Comparison of ENCODE assay signal across 10 cellular contexts in the genomic region with DNA sequence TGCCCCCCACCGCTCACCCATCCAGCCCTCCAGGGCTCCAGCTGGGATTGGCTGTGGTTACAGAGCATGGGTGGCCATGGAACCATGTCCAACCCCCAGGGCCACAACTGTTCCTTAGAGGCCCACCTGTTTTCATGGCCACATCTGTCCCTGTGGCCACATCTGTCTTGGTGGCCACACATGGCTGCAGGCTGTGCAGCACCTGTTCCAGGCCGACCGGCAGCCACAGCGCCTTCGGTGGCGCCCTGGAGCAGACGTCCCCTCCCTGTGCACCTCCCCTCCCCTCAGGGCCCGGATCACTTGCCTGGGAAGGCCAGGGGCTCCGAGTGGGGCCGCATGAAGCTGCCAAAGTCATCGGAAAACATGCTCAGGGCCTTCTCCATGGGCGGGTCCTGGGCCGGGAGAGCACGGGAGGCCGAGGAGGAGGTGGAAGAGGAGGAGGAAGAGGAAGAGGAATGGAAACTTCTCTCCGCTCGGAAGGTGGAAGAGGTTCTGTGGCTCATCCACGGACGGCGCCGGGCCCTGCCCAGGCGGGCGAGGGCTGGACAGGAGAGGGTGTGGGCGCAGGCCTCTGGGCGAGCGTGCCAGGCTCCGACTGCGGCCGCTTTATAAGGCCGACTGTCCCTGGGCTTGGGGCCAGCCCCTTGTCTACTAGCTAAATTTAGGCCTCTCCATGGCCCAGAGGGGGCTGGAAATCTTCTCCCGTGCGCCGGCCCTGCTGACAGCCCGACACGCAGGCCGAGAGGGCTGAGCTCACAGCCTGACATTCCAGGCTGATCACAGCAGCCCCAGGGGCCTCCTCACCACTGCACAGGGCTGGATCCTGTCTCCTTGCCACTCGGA. TPM values are rescaled to one million over a fixed set of nuclear protein-coding genes. Genes with fewer than 3 reads are reported as not detected.
DNase-seq lines count a peak whose midpoint lies in the region; ATAC-seq, FAIRE-seq and TF ChIP-seq lines count a peak whose summit lies in the region.
"Had no signal": no experiment of that assay in that cellular context is flagged by ENCODE, and none has a peak within 500 bp of the region (broad histone marks: within the 10 kb centered on the region; RNA-seq: fewer than 3 reads in every experiment).

A gene (minus strand): TSS at position 583 of the 843 bp plus-strand sequence. CDS start 80 bp downstream, at position 503.

- no peaks in the 10 kb centered on the region for H3F3A ChIP-seq in GM23338 (replicated peaks; ENCODE audit: low read depth)

- no peak within 1 kb of the TSS for H3K27ac Mint-ChIP-seq in GM23338
- H3K27ac Mint-ChIP-seq in activated T-cell treated with anti-CD3 and anti-CD28 coated beads, Interleukin-2, amount 50 U/mL, for 72 hours, result no peak within 1 kb of the TSS
- H3K27ac Mint-ChIP-seq: dendritic cell treated with granulocyte-macrophage colony-stimulating factor and Interleukin-4, amounts not matched to agents 40 ng/mL and 50 ng/mL, for 4 days had no signal

- no peak for FAIRE-seq in GM12878 (lab: Jason Lieb, UNC)
- no peak for FAIRE-seq in kidney (lab: Jason Lieb, UNC)

- H3K4me1 Mint-ChIP-seq in GM23338, result peaks cover 58% of the 10 kb centered on the region
- H3K4me1 Mint-ChIP-seq in activated T-cell treated with anti-CD3 and anti-CD28 coated beads, Interleukin-2, amount 50 U/mL, for 72 hours (ENCODE audit: low read depth), result no peaks in the 10 kb centered on the region

- in situ Hi-C loops in GM12878 (cut with MboI), result no loop called here

- no peaks in the 10 kb centered on the region for H3K79me2 ChIP-seq in GM23338 (replicated peaks; ENCODE audit: insufficient read depth)
- H3K79me2 ChIP-seq in GM12878 (ENCODE audit: control insufficient read depth, insufficient read depth, low read length), result no peaks in the 10 kb centered on the region

- no peak for TF ChIP-seq EP300 in GM12878 (IDR thresholded peaks at IDR 0.05; ENCODE audit: borderline replicate concordance in 1 of 2, control insufficient read depth in 1 of 2, low read depth in 2 of 2, low read length in 2 of 2)

- no peak within 1 kb of the TSS for H3K27ac ChIP-seq in GM23338 (ENCODE audit: low read depth)
- H3K27ac ChIP-seq in GM12878 (ENCODE audit: control insufficient read depth, insufficient read depth), result no peak within 1 kb of the TSS
- H3K27ac ChIP-seq in kidney (ENCODE audit: low read depth in 2 of 2, low read length in 2 of 2), result peak within 1 kb of the TSS; percentile 83 to 95
- H3K27ac ChIP-seq in spleen, result peak within 1 kb of the TSS; percentile 41 to 78 (median 65)

- H3K36me3 Mint-ChIP-seq in GM23338 (ENCODE audit: low read depth), result no peaks in the 10 kb centered on the region
- H3K36me3 Mint-ChIP-seq in activated T-cell treated with anti-CD3 and anti-CD28 coated beads, Interleukin-2, amount 50 U/mL, for 72 hours (ENCODE audit: insufficient read depth in 2 of 2), result no peaks in the 10 kb centered on the region

- H3K4me2 ChIP-seq in GM23338, result peak within 1 kb of the TSS; percentile 64
- H3K4me2 ChIP-seq in GM12878 (ENCODE audit: control insufficient read depth, insufficient read depth), result no peak within 1 kb of the TSS

- CTCF ChIA-PET in GM12878 (lab: Yijun Ruan, JAX), result interaction anchor here (6.4 kb wide), 1 partner anchor 9 kb away, joined by 36 read pairs; no protein-coding TSS in a partner anchor

- TF ChIP-seq POLR2A in GM12878 (IDR thresholded peaks at IDR 0.05; ENCODE audit: low read depth, low read length), result no peak
- no peak for TF ChIP-seq POLR2A in spleen (IDR thresholded peaks at IDR 0.05)
- no peak for TF ChIP-seq POLR2A in GM18505 (IDR thresholded peaks at IDR 0.05; ENCODE audit: borderline replicate concordance, extremely low read depth, insufficient read depth, insufficient read length)

- ATAC-seq in GM23338 (peak; percentile 54), GM12878 (peak; percentile 30; the same call in 2 of the 3 replicates), HG02571 (IDR thresholded peaks at IDR 0.05; ENCODE audit: unreplicated experiment) (no peak), HG03432 (IDR thresholded peaks at IDR 0.05; ENCODE audit: unreplicated experiment) (no peak), GM18505 (IDR thresholded peaks at IDR 0.05; ENCODE audit: unreplicated experiment) (no peak)
- no peak for ATAC-seq in activated T-cell treated with anti-CD3 and anti-CD28 coated beads, Interleukin-2, amount 50 U/mL, for 72 hours (replicated peaks in 1 of 2)

- H3K36me3 ChIP-seq in GM23338 (ENCODE audit: insufficient read depth) (no peaks in the 10 kb centered on the region), GM12878 (ENCODE audit: control insufficient read depth in 2 of 2, insufficient read depth in 2 of 2, low read length in 1 of 2) (no peaks in the 10 kb centered on the region), kidney (ENCODE audit: control insufficient read depth in 1 of 2, insufficient read depth in 2 of 2, low read length in 2 of 2) (no peaks in the 10 kb centered on the region), spleen (no peaks in the 10 kb centered on the region)

- no peaks in the 10 kb centered on the region for H3K9me3 Mint-ChIP-seq in GM23338
- H3K9me3 Mint-ChIP-seq in activated T-cell treated with anti-CD3 and anti-CD28 coated beads, Interleukin-2, amount 50 U/mL, for 72 hours, result no peaks in the 10 kb centered on the region
- H3K9me3 Mint-ChIP-seq: dendritic cell treated with granulocyte-macrophage colony-stimulating factor and Interleukin-4, amounts not matched to agents 40 ng/mL and 50 ng/mL, for 4 days had no signal

- no peaks in the 10 kb centered on the region for H3K9me2 ChIP-seq in GM23338 (ENCODE audit: insufficient read depth)

- POLR2A ChIA-PET in GM12878 (lab: Charles Lee), result no interaction called here

- SMC1A ChIA-PET in GM12878 (lab: Charles Lee; ENCODE audit: uncharacterized antibody, unreplicated experiment), result no interaction called here

- TF ChIP-seq CTCF in GM23338 (conservative IDR thresholded peaks at IDR 0.05; ENCODE audit: low read depth in 2 of 2), result peak; percentile 17 to 47; a peak in 3 of 4 replicates
- peak in 1 of 3 experiments; percentile 17; a peak in 1 of 6 replicates for TF ChIP-seq CTCF in GM12878 (IDR thresholded peaks at IDR 0.05 in 2 of 3, conservative IDR thresholded peaks at IDR 0.05 in 1 of 3; ENCODE audit: control insufficient read depth in 2 of 3, extremely low read depth in 1 of 3, insufficient read depth in 1 of 3, low read depth in 3 of 3, low read length in 3 of 3)
- TF ChIP-seq CTCF in kidney (IDR thresholded peaks at IDR 0.05; ENCODE audit: borderline replicate concordance, extremely low read depth, insufficient read depth), result no peak
- no peak for TF ChIP-seq CTCF in spleen (IDR thresholded peaks at IDR 0.05 in 8 of 11, conservative IDR thresholded peaks at IDR 0.05 in 3 of 11)

- no peak within 1 kb of the TSS for H3K9ac ChIP-seq in GM12878 (ENCODE audit: control insufficient read depth, insufficient read depth, low read length)
- peak within 1 kb of the TSS; percentile 61 to 68 for H3K9ac ChIP-seq in kidney (ENCODE audit: low read length in 2 of 2)

- 32% methylated on average over 37 of the region's 37 CpGs for WGBS in GM12878 (ENCODE audit: insufficient coverage, insufficient replicate concordance, low lambda C conversion rate, missing lambda C conversion rate)
- WGBS in spleen, 5 donors, result 47 to 84% (median 61%) methylated on average over 26 to 37 of the region's 37 CpGs

- peaks cover 25% of the 10 kb centered on the region for H3K27me3 Mint-ChIP-seq in GM23338 (ENCODE audit: insufficient read depth, low read depth, poor library complexity)
- H3K27me3 Mint-ChIP-seq in activated T-cell treated with anti-CD3 and anti-CD28 coated beads, Interleukin-2, amount 50 U/mL, for 72 hours (ENCODE audit: low read depth), result peaks cover 10% of the 10 kb centered on the region

- no peak for TF ChIP-seq RAD21 in GM12878 (IDR thresholded peaks at IDR 0.05; ENCODE audit: insufficient read depth, low read depth, low read length)

- H3K4me3 Mint-ChIP-seq in GM23338, result no peak within 1 kb of the TSS
- no peak within 1 kb of the TSS for H3K4me3 Mint-ChIP-seq in activated T-cell treated with anti-CD3 and anti-CD28 coated beads, Interleukin-2, amount 50 U/mL, for 72 hours
- H3K4me3 Mint-ChIP-seq: dendritic cell treated with granulocyte-macrophage colony-stimulating factor and Interleukin-4, amounts not matched to agents 40 ng/mL and 50 ng/mL, for 4 days had no signal

- H2AFZ ChIP-seq in GM23338 (peak within 1 kb of the TSS; percentile 74; the same call in 1 of the 2 replicates), GM12878 (ENCODE audit: control insufficient read depth, low read depth, low read length) (no peak within 1 kb of the TSS)

- no peak within 1 kb of the TSS for H3K4me3 ChIP-seq in GM23338
- H3K4me3 ChIP-seq in GM12878, result no peak within 1 kb of the TSS
- H3K4me3 ChIP-seq in kidney (ENCODE audit: low read length in 2 of 2), result no peak within 1 kb of the TSS
- no peak within 1 kb of the TSS for H3K4me3 ChIP-seq in spleen

- RAD21 ChIA-PET in GM12878 (lab: Charles Lee; ENCODE audit: unreplicated experiment), result no interaction called here

- no peaks in the 10 kb centered on the region for H4K20me1 ChIP-seq in GM23338 (replicated peaks; ENCODE audit: insufficient read depth)
- no peaks in the 10 kb centered on the region for H4K20me1 ChIP-seq in GM12878 (ENCODE audit: control insufficient read depth, insufficient read depth)

- H3K27me3 ChIP-seq in GM23338 (ENCODE audit: insufficient read depth) (no peaks in the 10 kb centered on the region), GM12878 (replicated peaks in 1 of 2; ENCODE audit: control insufficient read depth in 2 of 2, insufficient read depth in 2 of 2, low read length in 1 of 2) (peaks cover 0 to 2% of the 10 kb centered on the region in 2 experiments; a peak in 2 of 4 replicates), spleen (replicated peaks in 1 of 7) (peaks cover 0 to 8% (median 0%) of the 10 kb centered on the region in 7 donors)

- no peaks in the 10 kb centered on the region for H3K9me3 ChIP-seq in GM12878 (replicated peaks; ENCODE audit: control insufficient read depth, insufficient read depth, low read length)
- H3K9me3 ChIP-seq in kidney (ENCODE audit: control insufficient read depth in 1 of 2, low read length in 2 of 2), result no peaks in the 10 kb centered on the region
- H3K9me3 ChIP-seq in spleen, result no peaks in the 10 kb centered on the region

- DNase-seq in GM23338 (ENCODE audit: low spot score) (peak; percentile 72), GM12878 (ENCODE audit: low read depth, low spot score) (no peak), kidney (peak; percentile 93), spleen (no peak)
- DNase-seq in activated T-cell treated with anti-CD3 and anti-CD28 coated beads, Interleukin-2, amount 50 U/mL, for 72 hours, result no peak

- no TSS peak for BruUV-seq in GM12878 (replicated peaks; lab: Mats Ljungman, UMichigan)

- H3K4me1 ChIP-seq in GM23338 (ENCODE audit: insufficient read depth), result peaks cover 32% of the 10 kb centered on the region
- H3K4me1 ChIP-seq in GM12878 (ENCODE audit: control insufficient read depth, insufficient read depth, low read length), result peaks cover 26% of the 10 kb centered on the region
- H3K4me1 ChIP-seq in kidney (ENCODE audit: control insufficient read depth in 1 of 2, insufficient read depth in 1 of 2, low read depth in 1 of 2, low read length in 2 of 2), result peaks cover 10 to 40% of the 10 kb centered on the region in 2 donors
- peaks cover 9 to 50% (median 34%) of the 10 kb centered on the region in 6 donors for H3K4me1 ChIP-seq in spleen

- intact Hi-C loops in GM12878 (cut with micrococcal nuclease; ENCODE audit: unreplicated experiment) (no loop called here), kidney (cut with DNase I) (no loop called here), spleen (cut with DNase I; ENCODE audit: low total_unique reads) (no loop called here)

RNA-seq across cellular contexts. Expression of the gene that starts here (rescaled TPM):
- total RNA-seq in GM23338 (2014; rRNA removed; shearing (Covaris generic)), result not detected in 2 replicates
- polyA plus RNA-seq in GM23338 (2016; fragmentation: Nextera tagmentation; extraction: Ambion mirVana), result 0.13 and 0.97 TPM in 2 replicates
- not detected in 2 replicates for total RNA-seq in GM12878 (2013; cell fraction: nucleolus; rRNA removed)
- not detected in 2 replicates for total RNA-seq in GM12878 (2014; rRNA removed)
- total RNA-seq in GM12878 (2014; rRNA removed; fragmentation: Illumina TruSeq; extraction: Trizol), result not detected in 2 replicates
- total RNA-seq in GM12878 (2021), result 0.21 TPM in 1 of 2 replicates, not detected in the other
- not detected for polyA plus RNA-seq in GM12878 (2011; ENCODE audit: low read depth)
- polyA plus RNA-seq in GM12878 (2011; rRNA removed), result not detected in 2 replicates
- polyA plus RNA-seq in GM12878 (2011; cell fraction: cytosol; rRNA removed), result not detected in 2 replicates
- polyA plus RNA-seq in GM12878 (2011; cell fraction: nucleus; rRNA removed), result not detected in 2 replicates
- polyA plus RNA-seq in GM12878 (2012), result 0.08 and 0.27 TPM in 2 replicates
- not detected in 2 replicates for polyA plus RNA-seq in GM12878 (2014; fragmentation: Illumina TruSeq; extraction: Trizol)
- polyA plus RNA-seq in GM12878 (2014; fragmentation: Nextera tagmentation; extraction: Ambion mirVana), result not detected
- polyA plus RNA-seq in GM12878 (2014; rRNA removed), result not detected in 2 replicates
- under 1 TPM in 1 of 2 experiments, not detected in 1; 0.34 TPM for polyA plus RNA-seq in GM12878 (2016; fragmentation: Nextera tagmentation; extraction: Ambion mirVana)
- polyA minus RNA-seq in GM12878 (2011; rRNA and poly(A)+ RNA removed), result not detected in 2 replicates
- polyA minus RNA-seq in GM12878 (2011; cell fraction: cytosol; rRNA and poly(A)+ RNA removed), result not detected in 2 replicates
- 0.12 TPM in 1 of 2 replicates, not detected in the other for polyA minus RNA-seq in GM12878 (2011; cell fraction: nucleus; rRNA and poly(A)+ RNA removed)
- 29.1 TPM for total RNA-seq in kidney
- polyA plus RNA-seq in kidney (ENCODE audit: insufficient read depth, low read depth, low replicate concordance), result 17.0 TPM
- total RNA-seq in spleen, result 1 to 10 TPM in 6 of 7 donors, under 1 TPM in 1; 0.60 to 3.7 (median 2.2) TPM
- polyA plus RNA-seq in spleen, result 1 to 10 TPM; 2.3 to 8.1 (median 4.2) TPM
- total RNA-seq in activated T-cell treated with anti-CD3 and anti-CD28 coated beads, Interleukin-2, amount 50 U/mL, for 72 hours, result not detected
- total RNA-seq: NCI-H460 had no signal

Comparison
In these comparisons a context has a peak if more than half of its experiments do, and no peak if none do; other contexts are left out.
1. Peak in DNase-seq, ATAC-seq and H3K4me2 ChIP-seq in GM23338; RNA of the gene not detected or under 1 TPM.
2. Peak in ATAC-seq in GM12878; RNA of the gene not detected or under 1 TPM.
3. H3K27ac ChIP-seq: peak in kidney (2 of 2) and spleen (8 of 8); none in GM23338 (single experiment) and GM12878 (single experiment).
4. CTCF ChIP-seq: peak in GM23338 (2 of 2); none in kidney (single experiment) and spleen (0 of 11).